6 cellular contexts compared by ENCODE assay signal in genomic region chr17:79961567-79961966, GRCh38.
DNase-seq lines count a peak whose midpoint lies in the region; ATAC-seq and TF ChIP-seq lines count a peak whose summit lies in the region.
"Not testable (repeated sequence)": the region's sequence is repeated elsewhere in the genome, so short reads cannot be mapped to it uniquely, and the experiment has no call there.

No MANE protein-coding gene starts in this region.

- not testable (repeated sequence) for DNase-seq in PC-3
- DNase-seq in WERI-Rb-1 (peak; percentile 2), dorsolateral prefrontal cortex (peak in 6 of 10 donors; percentile 0 to 20 (median 10)), islet precursor cell (peak; percentile 27), lower lobe of right lung (peak; percentile 14), sciatic nerve (ENCODE audit: low spot score) (peak; percentile 49)

- POLR2A ChIA-PET in PC-3 (lab: Charles Lee; ENCODE audit: unreplicated experiment), result not testable (repeated sequence)

- peak overlapping the region; percentile 74 for H3K27ac ChIP-seq in PC-3 (ENCODE audit: low read length)
- not testable (repeated sequence) for H3K27ac ChIP-seq in WERI-Rb-1, dorsolateral prefrontal cortex, lower lobe of right lung

- H3K4me2 ChIP-seq in PC-3 (ENCODE audit: low read length), result peak overlapping the region; percentile 37

- H2AFZ ChIP-seq in PC-3 (ENCODE audit: low read length), result not testable (repeated sequence)

- intact Hi-C loops in PC-3 (cut with micrococcal nuclease), result loop anchor here (1.0 to 2.0 kb wide), 2 partner anchors 27 to 43 kb away; no protein-coding TSS in a partner anchor
- intact Hi-C loops in dorsolateral prefrontal cortex (cut with DNase I); lower lobe of right lung (cut with DNase I); sciatic nerve (cut with DNase I): not testable (repeated sequence)

- not testable (repeated sequence) for H3K9me3 ChIP-seq in PC-3 (ENCODE audit: low read length); WERI-Rb-1 (ENCODE audit: severe bottlenecking); lower lobe of right lung

- H3K27me3 ChIP-seq in PC-3 (ENCODE audit: low read length); WERI-Rb-1 (ENCODE audit: insufficient read depth, low read depth, severe bottlenecking); dorsolateral prefrontal cortex; lower lobe of right lung (ENCODE audit: low read depth): not testable (repeated sequence)

- not testable (repeated sequence) for H4K20me1 ChIP-seq in PC-3 (ENCODE audit: low read length)

- peak overlapping the region; percentile 12; the same call in 1 of the 2 replicates for H3K9ac ChIP-seq in PC-3 (ENCODE audit: low read length)

- H3K4me3 ChIP-seq in PC-3 (ENCODE audit: low read length), result peak overlapping the region; percentile 13; the same call in 1 of the 2 replicates
- not testable (repeated sequence) for H3K4me3 ChIP-seq in WERI-Rb-1 (ENCODE audit: low read depth, low read length); dorsolateral prefrontal cortex; lower lobe of right lung

- H3K79me2 ChIP-seq in PC-3 (ENCODE audit: low read length), result not testable (repeated sequence)

- H3K36me3 ChIP-seq in PC-3 (ENCODE audit: low read depth, low read length); WERI-Rb-1; lower lobe of right lung: not testable (repeated sequence)

- TF ChIP-seq CTCF in PC-3 (conservative IDR thresholded peaks at IDR 0.05; ENCODE audit: low read depth, low read length); WERI-Rb-1 (IDR thresholded peaks at IDR 0.05; ENCODE audit: low read depth, low read length); dorsolateral prefrontal cortex (IDR thresholded peaks at IDR 0.05 in 54 of 56, conservative IDR thresholded peaks at IDR 0.05 in 2 of 56; ENCODE audit: low read depth in 1 of 56, partially characterized antibody in 56 of 56); lower lobe of right lung (IDR thresholded peaks at IDR 0.05): not testable (repeated sequence)

- not testable (repeated sequence) for BruUV-seq in PC-3 (replicated peaks; lab: Mats Ljungman, UMichigan)

- CTCF ChIA-PET in PC-3 (lab: Charles Lee), result not testable (repeated sequence)

- not testable (repeated sequence) for ATAC-seq in PC-3, lower lobe of right lung, sciatic nerve

- H3K4me1 ChIP-seq in PC-3 (ENCODE audit: insufficient read depth, low read length), result peaks cover 13% of the 10 kb centered on the region
- not testable (repeated sequence) for H3K4me1 ChIP-seq in lower lobe of right lung

- H3F3A ChIP-seq in PC-3 (ENCODE audit: low read length, unreplicated experiment), result not testable (repeated sequence)

- not testable (repeated sequence) for H3K9me2 ChIP-seq in PC-3 (replicated peaks; ENCODE audit: low read length)
